In genomic region chr11:31455177-31455576, GRCh38 we compare ENCODE assay signal across 2 cellular contexts.
TF ChIP-seq lines count a peak whose summit lies in the region.

No MANE protein-coding gene starts in this region.

TF ChIP-seq in A549, 52 proteins besides CTCF, POLR2A, EP300 and RAD21 (continued from another document):
- TF ChIP-seq PBX3 (IDR thresholded peaks at IDR 0.05) = no peak

TF ChIP-seq in K562, 482 proteins besides CTCF, POLR2A, EP300 and RAD21 (continued from another document):
- TF ChIP-seq, protein P1, sequence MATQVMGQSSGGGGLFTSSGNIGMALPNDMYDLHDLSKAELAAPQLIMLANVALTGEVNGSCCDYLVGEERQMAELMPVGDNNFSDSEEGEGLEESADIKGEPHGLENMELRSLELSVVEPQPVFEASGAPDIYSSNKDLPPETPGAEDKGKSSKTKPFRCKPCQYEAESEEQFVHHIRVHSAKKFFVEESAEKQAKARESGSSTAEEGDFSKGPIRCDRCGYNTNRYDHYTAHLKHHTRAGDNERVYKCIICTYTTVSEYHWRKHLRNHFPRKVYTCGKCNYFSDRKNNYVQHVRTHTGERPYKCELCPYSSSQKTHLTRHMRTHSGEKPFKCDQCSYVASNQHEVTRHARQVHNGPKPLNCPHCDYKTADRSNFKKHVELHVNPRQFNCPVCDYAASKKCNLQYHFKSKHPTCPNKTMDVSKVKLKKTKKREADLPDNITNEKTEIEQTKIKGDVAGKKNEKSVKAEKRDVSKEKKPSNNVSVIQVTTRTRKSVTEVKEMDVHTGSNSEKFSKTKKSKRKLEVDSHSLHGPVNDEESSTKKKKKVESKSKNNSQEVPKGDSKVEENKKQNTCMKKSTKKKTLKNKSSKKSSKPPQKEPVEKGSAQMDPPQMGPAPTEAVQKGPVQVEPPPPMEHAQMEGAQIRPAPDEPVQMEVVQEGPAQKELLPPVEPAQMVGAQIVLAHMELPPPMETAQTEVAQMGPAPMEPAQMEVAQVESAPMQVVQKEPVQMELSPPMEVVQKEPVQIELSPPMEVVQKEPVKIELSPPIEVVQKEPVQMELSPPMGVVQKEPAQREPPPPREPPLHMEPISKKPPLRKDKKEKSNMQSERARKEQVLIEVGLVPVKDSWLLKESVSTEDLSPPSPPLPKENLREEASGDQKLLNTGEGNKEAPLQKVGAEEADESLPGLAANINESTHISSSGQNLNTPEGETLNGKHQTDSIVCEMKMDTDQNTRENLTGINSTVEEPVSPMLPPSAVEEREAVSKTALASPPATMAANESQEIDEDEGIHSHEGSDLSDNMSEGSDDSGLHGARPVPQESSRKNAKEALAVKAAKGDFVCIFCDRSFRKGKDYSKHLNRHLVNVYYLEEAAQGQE (CRISPR knock-in tag; IDR thresholded peaks at IDR 0.05; ENCODE audit: low read depth) = no peak
- TF ChIP-seq, protein P2, sequence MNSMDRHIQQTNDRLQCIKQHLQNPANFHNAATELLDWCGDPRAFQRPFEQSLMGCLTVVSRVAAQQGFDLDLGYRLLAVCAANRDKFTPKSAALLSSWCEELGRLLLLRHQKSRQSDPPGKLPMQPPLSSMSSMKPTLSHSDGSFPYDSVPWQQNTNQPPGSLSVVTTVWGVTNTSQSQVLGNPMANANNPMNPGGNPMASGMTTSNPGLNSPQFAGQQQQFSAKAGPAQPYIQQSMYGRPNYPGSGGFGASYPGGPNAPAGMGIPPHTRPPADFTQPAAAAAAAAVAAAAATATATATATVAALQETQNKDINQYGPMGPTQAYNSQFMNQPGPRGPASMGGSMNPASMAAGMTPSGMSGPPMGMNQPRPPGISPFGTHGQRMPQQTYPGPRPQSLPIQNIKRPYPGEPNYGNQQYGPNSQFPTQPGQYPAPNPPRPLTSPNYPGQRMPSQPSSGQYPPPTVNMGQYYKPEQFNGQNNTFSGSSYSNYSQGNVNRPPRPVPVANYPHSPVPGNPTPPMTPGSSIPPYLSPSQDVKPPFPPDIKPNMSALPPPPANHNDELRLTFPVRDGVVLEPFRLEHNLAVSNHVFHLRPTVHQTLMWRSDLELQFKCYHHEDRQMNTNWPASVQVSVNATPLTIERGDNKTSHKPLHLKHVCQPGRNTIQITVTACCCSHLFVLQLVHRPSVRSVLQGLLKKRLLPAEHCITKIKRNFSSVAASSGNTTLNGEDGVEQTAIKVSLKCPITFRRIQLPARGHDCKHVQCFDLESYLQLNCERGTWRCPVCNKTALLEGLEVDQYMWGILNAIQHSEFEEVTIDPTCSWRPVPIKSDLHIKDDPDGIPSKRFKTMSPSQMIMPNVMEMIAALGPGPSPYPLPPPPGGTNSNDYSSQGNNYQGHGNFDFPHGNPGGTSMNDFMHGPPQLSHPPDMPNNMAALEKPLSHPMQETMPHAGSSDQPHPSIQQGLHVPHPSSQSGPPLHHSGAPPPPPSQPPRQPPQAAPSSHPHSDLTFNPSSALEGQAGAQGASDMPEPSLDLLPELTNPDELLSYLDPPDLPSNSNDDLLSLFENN (IDR thresholded peaks at IDR 0.05; ENCODE audit: low read depth in 2 of 2, low read length in 2 of 2) = no peak
- TF ChIP-seq CBFA2T3 (IDR thresholded peaks at IDR 0.05) = no peak
- no peak for TF ChIP-seq CHD1 (IDR thresholded peaks at IDR 0.05; ENCODE audit: low read length)
- TF ChIP-seq HMG20A (CRISPR knock-in tag; conservative IDR thresholded peaks at IDR 0.05) = no peak
- no peak for TF ChIP-seq HCFC1 (IDR thresholded peaks at IDR 0.05; ENCODE audit: low read depth, low read length)
TF ChIP-seq in K562: peak in this region for 2.
